In genomic region chr16:29974291-29975133, GRCh38 we compare ENCODE assay signal across 8 cellular contexts. TPM values are rescaled to one million over a fixed set of nuclear protein-coding genes. Genes with fewer than 3 reads are reported as not detected.
DNase-seq lines count a peak whose midpoint lies in the region; ATAC-seq, FAIRE-seq and TF ChIP-seq lines count a peak whose summit lies in the region.

No MANE protein-coding gene starts in this region.

- H3K9ac ChIP-seq in Karpas-422 (ENCODE audit: low read length) (peak overlapping the region; percentile 79), K562 (ENCODE audit: insufficient read depth in 1 of 2, low read depth in 2 of 2, low read length in 2 of 2) (peak overlapping the region; percentile 82 to 88)

- H3K4me1 ChIP-seq in Karpas-422 (ENCODE audit: low read length) (peaks cover 25% of the 10 kb centered on the region), K562 (replicated peaks in 1 of 2; ENCODE audit: control insufficient read depth in 2 of 2, insufficient read depth in 2 of 2, low read length in 2 of 2) (peaks cover 26 to 30% of the 10 kb centered on the region in 2 experiments; a peak in 4 of 5 replicates)

- H3K9me3 ChIP-seq in Karpas-422 (ENCODE audit: low read length) (no peaks in the 10 kb centered on the region), K562 (replicated peaks; ENCODE audit: control insufficient read depth, insufficient read depth, low read depth, low read length) (no peaks in the 10 kb centered on the region; the same call in 1 of the 2 replicates)

- POLR2A ChIA-PET in K562 (lab: Yijun Ruan, JAX) = interaction anchor here (0.6 to 3.2 kb wide), 7 partner anchors 11 to 650 kb away, joined by 3 to 22 read pairs (median 14); partner anchors contain the start of genes ASPHD1 and TMEM219

- peak overlapping the region; percentile 35 for H3K27ac ChIP-seq in Karpas-422 (ENCODE audit: low read length)
- H3K27ac ChIP-seq in K562 (ENCODE audit: extremely low read depth, low read depth, low read length) = peak overlapping the region; percentile 80

- FAIRE-seq in K562 (lab: Jason Lieb, UNC) (peak; percentile 73), GM12892 (lab: Jason Lieb, UNC) (no peak)

- TF ChIP-seq CTCF in K562 (IDR thresholded peaks at IDR 0.05 in 2 of 3, conservative IDR thresholded peaks at IDR 0.05 in 1 of 3; ENCODE audit: insufficient read depth in 2 of 3, low read depth in 1 of 3, low read length in 3 of 3) = no peak

- no peak for TF ChIP-seq EP300 in K562 (IDR thresholded peaks at IDR 0.05; ENCODE audit: low read length)

- H2AFZ ChIP-seq in Karpas-422 (ENCODE audit: low read length) (no peak overlapping the region), K562 (ENCODE audit: low read depth, low read length) (0 out of 2 replicates have a peak overlapping the region, but pooled peaks have one; percentile 88)

- intact Hi-C loops in K562 (cut with micrococcal nuclease) = no loop called here

- CTCF ChIA-PET in K562 (lab: Yijun Ruan, JAX; ENCODE audit: low intra/inter-chr PET ratio) = no interaction called here

- H3K36me3 ChIP-seq in Karpas-422 (ENCODE audit: insufficient read depth, low read length) (peaks cover 15% of the 10 kb centered on the region), K562 (ENCODE audit: control insufficient read depth, insufficient read depth, low read length) (peaks cover 47% of the 10 kb centered on the region)

- H3K4me3 ChIP-seq in Karpas-422 (ENCODE audit: low read length) = peak overlapping the region; percentile 89
- H3K4me3 ChIP-seq in K562 = peak overlapping the region; percentile 71

- peaks cover 22% of the 10 kb centered on the region; the same call in 1 of the 2 replicates for H4K20me1 ChIP-seq in Karpas-422 (ENCODE audit: insufficient read depth, low read depth, low read length)
- H4K20me1 ChIP-seq in K562 (replicated peaks; ENCODE audit: control insufficient read depth, insufficient read depth, low read length) = peaks cover 23% of the 10 kb centered on the region

- in situ Hi-C loops in K562 (cut with MboI) = no loop called here

- peak overlapping the region; percentile 85 for H3K4me2 ChIP-seq in Karpas-422 (ENCODE audit: low read depth, low read length, poor library complexity, severe bottlenecking)
- H3K4me2 ChIP-seq in K562 (ENCODE audit: insufficient read depth, low read length) = peak overlapping the region; percentile 87

- DNase-seq in EL (peak; percentile 18), Karpas-422 (peak; percentile 69), K562 (ENCODE audit: extremely low read depth in 1 of 4, low spot score in 3 of 4) (peak; percentile 47 to 57 (median 49)), iris pigment epithelial cell (ENCODE audit: low read depth) (peak; percentile 23), NOMO-1 treated with DMSO at 0.1 percent for 48 hours (lab: John Stamatoyannopoulos, UW; ENCODE audit: unreplicated experiment) (no peak), GM12892 (ENCODE audit: insufficient read length) (no peak)
- peak; percentile 34 for DNase-seq in stimulated activated CD8-positive, alpha-beta memory T cell treated with anti-CD3 and anti-CD28 coated beads, Interleukin-4, amount 100 ng/mL, for 48 hours

- H3K27me3 ChIP-seq in Karpas-422 (ENCODE audit: low read length) = no peaks in the 10 kb centered on the region
- H3K27me3 ChIP-seq in K562 (ENCODE audit: control insufficient read depth in 2 of 2, insufficient read depth in 2 of 2, low read length in 2 of 2) = no peaks in the 10 kb centered on the region

- H3K9me2 ChIP-seq in Karpas-422 (replicated peaks; ENCODE audit: insufficient read depth, low read length) = no peaks in the 10 kb centered on the region

- ATAC-seq in K562 = peak; percentile 9
- ATAC-seq in HG03460 (IDR thresholded peaks at IDR 0.05; ENCODE audit: unreplicated experiment) = no peak

- BruUV-seq in K562 (replicated peaks; lab: Mats Ljungman, UMichigan) = no TSS peak

- WGBS in K562 (ENCODE audit: insufficient coverage, low coverage, missing lambda C conversion rate) = 2% methylated on average over 25 of the region's 31 CpGs

- TF ChIP-seq POLR2A in K562 (conservative IDR thresholded peaks at IDR 0.05) (no peak), GM12892 (IDR thresholded peaks at IDR 0.05; ENCODE audit: low read depth, low read length) (no peak)

- TF ChIP-seq RAD21 in K562 (CRISPR knock-in tag; conservative IDR thresholded peaks at IDR 0.05 in 1 of 2, IDR thresholded peaks at IDR 0.05 in 1 of 2) = no peak

- peaks cover 3% of the 10 kb centered on the region for H3K9me1 ChIP-seq in K562 (ENCODE audit: control insufficient read depth, insufficient read depth, low read length)

- H3K79me2 ChIP-seq in Karpas-422 (ENCODE audit: low read length) (peaks cover 45% of the 10 kb centered on the region), K562 (ENCODE audit: control insufficient read depth, insufficient read depth, low read length) (peaks cover 36% of the 10 kb centered on the region)

RNA-seq across cellular contexts. Expression of gene TAOK2, which starts 0.8 kb away (rescaled TPM):
- total RNA-seq in Karpas-422 (2014; rRNA removed; shearing (Covaris generic); ENCODE audit: low replicate concordance) = 21.5 and 30.7 TPM in 2 replicates
- total RNA-seq in K562 (2011; cell fraction: chromatin; rRNA removed; ENCODE audit: low replicate concordance) = 84.4 and 156 TPM in 2 replicates
- 84.5 and 93.2 TPM in 2 replicates for total RNA-seq in K562 (2011; cell fraction: nucleolus; rRNA removed)
- 82.3 and 98.5 TPM in 2 replicates for total RNA-seq in K562 (2011; cell fraction: nucleoplasm; rRNA removed)
- 29.3 and 33.3 TPM in 2 replicates for total RNA-seq in K562 (2014; rRNA removed)
- total RNA-seq in K562 (2014; rRNA removed; fragmentation: Illumina TruSeq; extraction: Trizol) = 7.1 and 8.5 TPM in 2 replicates
- 20.1 and 21.7 TPM in 2 replicates for total RNA-seq in K562 (2015; rRNA removed; fragmentation: Illumina TruSeq; extraction: Trizol)
- total RNA-seq in K562 (2021) = 34.0 and 41.8 TPM in 2 replicates
- polyA plus RNA-seq in K562 (2011; rRNA removed) = 13.7 and 19.6 TPM in 2 replicates
- 13.2 and 20.8 TPM in 2 replicates for polyA plus RNA-seq in K562 (2011; cell fraction: cytosol; rRNA removed)
- polyA plus RNA-seq in K562 (2011; cell fraction: nucleus; rRNA removed) = 76.1 and 109 TPM in 2 replicates
- 20.2 and 35.5 TPM in 2 replicates for polyA plus RNA-seq in K562 (2012)
- 11.6 and 16.5 TPM in 2 replicates for polyA plus RNA-seq in K562 (2014; fragmentation: Illumina TruSeq; extraction: Trizol)
- under 1 TPM; 0.10 to 0.11 TPM for polyA plus RNA-seq in K562 (2014; fragmentation: Nextera tagmentation; extraction: Ambion mirVana)
- polyA plus RNA-seq in K562 (2014; rRNA removed) = 22.6 and 27.7 TPM in 2 replicates
- polyA minus RNA-seq in K562 (2011; rRNA and poly(A)+ RNA removed) = 12.5 and 15.8 TPM in 2 replicates
- 15.7 and 17.3 TPM in 2 replicates for polyA minus RNA-seq in K562 (2011; cell fraction: cytosol; rRNA and poly(A)+ RNA removed)
- 23.2 and 31.2 TPM in 2 replicates for polyA minus RNA-seq in K562 (2011; cell fraction: nucleus; rRNA and poly(A)+ RNA removed)
- 7.5 TPM for polyA plus RNA-seq in GM12892 (2012; ENCODE audit: missing spikeins)

RNA-seq across cellular contexts. Expression of gene TMEM219, which starts 12.6 kb away (rescaled TPM):
- total RNA-seq in Karpas-422 (2014; rRNA removed; shearing (Covaris generic); ENCODE audit: low replicate concordance) = 120 and 128 TPM in 2 replicates
- total RNA-seq in K562 (2011; cell fraction: chromatin; rRNA removed; ENCODE audit: low replicate concordance) = 34.9 and 76.7 TPM in 2 replicates
- total RNA-seq in K562 (2011; cell fraction: nucleolus; rRNA removed) = 63.2 and 73.7 TPM in 2 replicates
- total RNA-seq in K562 (2011; cell fraction: nucleoplasm; rRNA removed) = 62.0 and 68.4 TPM in 2 replicates
- total RNA-seq in K562 (2014; rRNA removed) (56.4 and 60.5 TPM in 2 replicates), K562 (2014; rRNA removed; fragmentation: Illumina TruSeq; extraction: Trizol) (34.1 and 35.3 TPM in 2 replicates), K562 (2015; rRNA removed; fragmentation: Illumina TruSeq; extraction: Trizol) (46.4 and 46.8 TPM in 2 replicates), K562 (2021) (57.7 and 64.6 TPM in 2 replicates)
- polyA plus RNA-seq in K562 (2011; rRNA removed) (55.5 and 85.5 TPM in 2 replicates), K562 (2014; fragmentation: Illumina TruSeq; extraction: Trizol) (41.5 and 48.3 TPM in 2 replicates), K562 (2014; fragmentation: Nextera tagmentation; extraction: Ambion mirVana) (10 to 100 TPM; 49.4 to 57.1 TPM), K562 (2014; rRNA removed) (62.8 and 74.4 TPM in 2 replicates)
- 120 and 121 TPM in 2 replicates for polyA plus RNA-seq in K562 (2011; cell fraction: cytosol; rRNA removed)
- 192 and 207 TPM in 2 replicates for polyA plus RNA-seq in K562 (2011; cell fraction: nucleus; rRNA removed)
- 68.1 and 168 TPM in 2 replicates for polyA plus RNA-seq in K562 (2012)
- polyA minus RNA-seq in K562 (2011; rRNA and poly(A)+ RNA removed) = 23.5 and 23.6 TPM in 2 replicates
- 28.1 and 37.4 TPM in 2 replicates for polyA minus RNA-seq in K562 (2011; cell fraction: cytosol; rRNA and poly(A)+ RNA removed)
- polyA minus RNA-seq in K562 (2011; cell fraction: nucleus; rRNA and poly(A)+ RNA removed) = 24.4 and 32.1 TPM in 2 replicates
- polyA plus RNA-seq in GM12892 (2012; ENCODE audit: missing spikeins) = 87.7 TPM

RNA-seq across cellular contexts. Expression of gene HIRIP3, which starts 20.9 kb away (rescaled TPM):
- total RNA-seq in Karpas-422 (2014; rRNA removed; shearing (Covaris generic); ENCODE audit: low replicate concordance) = 9.6 and 22.1 TPM in 2 replicates
- total RNA-seq in K562 (2011; cell fraction: chromatin; rRNA removed; ENCODE audit: low replicate concordance) = 4.5 and 8.9 TPM in 2 replicates
- 8.7 and 12.5 TPM in 2 replicates for total RNA-seq in K562 (2011; cell fraction: nucleolus; rRNA removed)
- 7.2 and 10.7 TPM in 2 replicates for total RNA-seq in K562 (2011; cell fraction: nucleoplasm; rRNA removed)
- 34.6 and 38.2 TPM in 2 replicates for total RNA-seq in K562 (2014; rRNA removed)
- total RNA-seq in K562 (2014; rRNA removed; fragmentation: Illumina TruSeq; extraction: Trizol) = 6.7 and 8.6 TPM in 2 replicates
- 16.9 and 18.2 TPM in 2 replicates for total RNA-seq in K562 (2015; rRNA removed; fragmentation: Illumina TruSeq; extraction: Trizol)
- total RNA-seq in K562 (2021) = 27.5 and 28.2 TPM in 2 replicates
- 10.6 and 13.3 TPM in 2 replicates for polyA plus RNA-seq in K562 (2011; rRNA removed)
- polyA plus RNA-seq in K562 (2011; cell fraction: cytosol; rRNA removed) = 12.9 and 25.4 TPM in 2 replicates
- 11.5 and 18.3 TPM in 2 replicates for polyA plus RNA-seq in K562 (2011; cell fraction: nucleus; rRNA removed)
- 26.2 and 27.2 TPM in 2 replicates for polyA plus RNA-seq in K562 (2012)
- polyA plus RNA-seq in K562 (2014; fragmentation: Illumina TruSeq; extraction: Trizol) = 25.1 and 28.8 TPM in 2 replicates
- polyA plus RNA-seq in K562 (2014; fragmentation: Nextera tagmentation; extraction: Ambion mirVana) = 1 to 10 TPM; 3.3 to 5.6 TPM
- polyA plus RNA-seq in K562 (2014; rRNA removed) = 27.3 and 38.0 TPM in 2 replicates
- polyA minus RNA-seq in K562 (2011; rRNA and poly(A)+ RNA removed) = 2.8 and 3.3 TPM in 2 replicates
- polyA minus RNA-seq in K562 (2011; cell fraction: cytosol; rRNA and poly(A)+ RNA removed) = 8.1 and 11.4 TPM in 2 replicates
- 6.7 and 9.0 TPM in 2 replicates for polyA minus RNA-seq in K562 (2011; cell fraction: nucleus; rRNA and poly(A)+ RNA removed)
- 17.6 TPM for polyA plus RNA-seq in GM12892 (2012; ENCODE audit: missing spikeins)

RNA-seq across cellular contexts. Expression of gene INO80E, which starts 21.5 kb away (rescaled TPM):
- 67.7 and 94.0 TPM in 2 replicates for total RNA-seq in Karpas-422 (2014; rRNA removed; shearing (Covaris generic); ENCODE audit: low replicate concordance)
- 24.7 and 53.3 TPM in 2 replicates for total RNA-seq in K562 (2011; cell fraction: chromatin; rRNA removed; ENCODE audit: low replicate concordance)
- total RNA-seq in K562 (2011; cell fraction: nucleolus; rRNA removed) = 38.0 and 39.7 TPM in 2 replicates
- 35.7 and 40.2 TPM in 2 replicates for total RNA-seq in K562 (2011; cell fraction: nucleoplasm; rRNA removed)
- total RNA-seq in K562 (2014; rRNA removed) (75.3 and 77.4 TPM in 2 replicates), K562 (2014; rRNA removed; fragmentation: Illumina TruSeq; extraction: Trizol) (28.5 and 30.9 TPM in 2 replicates), K562 (2015; rRNA removed; fragmentation: Illumina TruSeq; extraction: Trizol) (49.3 and 51.7 TPM in 2 replicates), K562 (2021) (73.3 and 88.6 TPM in 2 replicates)
- polyA plus RNA-seq in K562 (2011; rRNA removed) (22.8 and 23.4 TPM in 2 replicates), K562 (2014; fragmentation: Illumina TruSeq; extraction: Trizol) (102 and 107 TPM in 2 replicates), K562 (2014; fragmentation: Nextera tagmentation; extraction: Ambion mirVana) (under 1 TPM; 0.31 to 0.56 TPM), K562 (2014; rRNA removed) (71.2 and 75.1 TPM in 2 replicates)
- polyA plus RNA-seq in K562 (2011; cell fraction: cytosol; rRNA removed) = 21.9 and 35.3 TPM in 2 replicates
- polyA plus RNA-seq in K562 (2011; cell fraction: nucleus; rRNA removed) = 42.2 and 55.5 TPM in 2 replicates
- 59.8 and 63.9 TPM in 2 replicates for polyA plus RNA-seq in K562 (2012)
- polyA minus RNA-seq in K562 (2011; rRNA and poly(A)+ RNA removed) = 5.5 and 6.6 TPM in 2 replicates
- polyA minus RNA-seq in K562 (2011; cell fraction: cytosol; rRNA and poly(A)+ RNA removed) = 11.0 and 17.1 TPM in 2 replicates
- polyA minus RNA-seq in K562 (2011; cell fraction: nucleus; rRNA and poly(A)+ RNA removed) = 12.3 and 14.2 TPM in 2 replicates
- 34.5 TPM for polyA plus RNA-seq in GM12892 (2012; ENCODE audit: missing spikeins)

RNA-seq across cellular contexts. Expression of gene DOC2A, which starts 36.3 kb away (rescaled TPM):
- not detected in 2 replicates for total RNA-seq in Karpas-422 (2014; rRNA removed; shearing (Covaris generic); ENCODE audit: low replicate concordance)
- total RNA-seq in K562 (2011; cell fraction: chromatin; rRNA removed; ENCODE audit: low replicate concordance) = 1.4 and 2.0 TPM in 2 replicates
- 0.79 and 1.2 TPM in 2 replicates for total RNA-seq in K562 (2011; cell fraction: nucleolus; rRNA removed)
- 0.44 and 0.99 TPM in 2 replicates for total RNA-seq in K562 (2011; cell fraction: nucleoplasm; rRNA removed)
- not detected in 2 replicates for total RNA-seq in K562 (2014; rRNA removed)
- total RNA-seq in K562 (2014; rRNA removed; fragmentation: Illumina TruSeq; extraction: Trizol) = 0.07 and 0.22 TPM in 2 replicates
- 0.11 and 0.29 TPM in 2 replicates for total RNA-seq in K562 (2015; rRNA removed; fragmentation: Illumina TruSeq; extraction: Trizol)
- 0.38 and 0.47 TPM in 2 replicates for total RNA-seq in K562 (2021)
- 0.31 and 0.79 TPM in 2 replicates for polyA plus RNA-seq in K562 (2011; rRNA removed)
- polyA plus RNA-seq in K562 (2011; cell fraction: cytosol; rRNA removed) = 0.55 and 1.5 TPM in 2 replicates
- polyA plus RNA-seq in K562 (2011; cell fraction: nucleus; rRNA removed) = 3.4 and 4.3 TPM in 2 replicates
- 0.70 and 0.80 TPM in 2 replicates for polyA plus RNA-seq in K562 (2012)
- polyA plus RNA-seq in K562 (2014; fragmentation: Illumina TruSeq; extraction: Trizol) = 0.21 and 0.27 TPM in 2 replicates
- polyA plus RNA-seq in K562 (2014; fragmentation: Nextera tagmentation; extraction: Ambion mirVana) = under 1 TPM; 0.03 to 0.23 TPM
- 0.36 and 2.6 TPM in 2 replicates for polyA plus RNA-seq in K562 (2014; rRNA removed)
- 0.51 TPM in 1 of 2 replicates, not detected in the other for polyA minus RNA-seq in K562 (2011; rRNA and poly(A)+ RNA removed)
- polyA minus RNA-seq in K562 (2011; cell fraction: cytosol; rRNA and poly(A)+ RNA removed) = not detected in 2 replicates
- 0.13 and 0.67 TPM in 2 replicates for polyA minus RNA-seq in K562 (2011; cell fraction: nucleus; rRNA and poly(A)+ RNA removed)
- polyA plus RNA-seq in GM12892 (2012; ENCODE audit: missing spikeins) = 0.42 TPM

Comparison
In these comparisons a context has a peak if more than half of its experiments do, and no peak if none do; other contexts are left out.
1. DNase-seq: peak in EL (single experiment), Karpas-422 (single experiment), K562 (4 of 4), iris pigment epithelial cell (single experiment) and stimulated activated CD8-positive, alpha-beta memory T cell treated with anti-CD3 and anti-CD28 coated beads, Interleukin-4, amount 100 ng/mL, for 48 hours (single experiment); none in NOMO-1 treated with DMSO at 0.1 percent for 48 hours (single experiment) and GM12892 (single experiment).